In genomic region chr5:131999041-131999440, GRCh38 we compare ENCODE assay signal across 21 cellular contexts. TPM values are rescaled to one million over a fixed set of nuclear protein-coding genes. Genes with fewer than 3 reads are reported as not detected.
A peak's percentile ranks its signal among the peaks of the same experiment; 100 is the strongest.
DNase-seq lines count a peak whose midpoint lies in the region; ATAC-seq and TF ChIP-seq lines count a peak whose summit lies in the region.
"Had no signal": no experiment of that assay in that cellular context is flagged by ENCODE, and none has a peak within 500 bp of the region (broad histone marks: within the 10 kb centered on the region; RNA-seq: fewer than 3 reads in every experiment).

No MANE protein-coding gene starts in this region.

- DNase-seq in dorsolateral prefrontal cortex (peak in 1 of 10 donors; percentile 11), osteoblast (ENCODE audit: insufficient read length, low spot score, missing footprints) (peak; percentile 11), Right ventricle myocardium superior (no peak), GDM1 (lab: John Stamatoyannopoulos, UW) (no peak)
- DNase-seq in effector memory CD4-positive, alpha-beta T cell = no peak
- DNase-seq: ACHN; CD8-positive, alpha-beta memory T cell; NCI-H1105; NCI-H1694 treated with DMSO at 0.1 percent for 48 hours; NCI-H2171; NCI-H446 treated with DMSO at 0.1 percent for 48 hours; NCI-H774; SHP77 had no signal

- H3K9me3 ChIP-seq in BLaER1 treated with 17β-estradiol and CSF1 and Interleukin-3, amounts not matched to agents 10 nM and 100 nM (replicated peaks in 1 of 11) = no peaks in the 10 kb centered on the region
- H3K9me3 ChIP-seq in KOPT-K1 (ENCODE audit: insufficient read depth, low read length, poor library complexity, severe bottlenecking) (no peaks in the 10 kb centered on the region), osteoblast (ENCODE audit: low read depth, low read length) (no peaks in the 10 kb centered on the region)
- no peaks in the 10 kb centered on the region for H3K9me3 ChIP-seq in effector memory CD4-positive, alpha-beta T cell (ENCODE audit: control insufficient read depth, low read length)

- no peak overlapping the region for H2AFZ ChIP-seq in osteoblast (ENCODE audit: low read length)

- H3K9ac ChIP-seq in BLaER1 treated with 17β-estradiol and CSF1 and Interleukin-3, amounts not matched to agents 10 nM and 100 nM = peak overlapping the region in 7 of 11 experiments; percentile 5 to 67 (median 47); a peak in 10 of 22 replicates

- peaks cover 0 to 6% (median 0%) of the 10 kb centered on the region in 11 experiments; a peak in 2 of 22 replicates for H4K20me1 ChIP-seq in BLaER1 treated with 17β-estradiol and CSF1 and Interleukin-3, amounts not matched to agents 10 nM and 100 nM
- H4K20me1 ChIP-seq in osteoblast (ENCODE audit: insufficient read depth, low read length) = no peaks in the 10 kb centered on the region

- peak overlapping the region in 7 of 11 experiments; percentile 26 to 80 (median 74); a peak in 12 of 22 replicates for H3K27ac ChIP-seq in BLaER1 treated with 17β-estradiol and CSF1 and Interleukin-3, amounts not matched to agents 10 nM and 100 nM
- peak overlapping the region; percentile 67 for H3K27ac ChIP-seq in KOPT-K1 (ENCODE audit: low read depth, low read length, poor library complexity, severe bottlenecking)
- peak overlapping the region in 54 of 59 donors; percentile 0 to 98 (median 78) for H3K27ac ChIP-seq in dorsolateral prefrontal cortex
- no peak overlapping the region for H3K27ac ChIP-seq in osteoblast (ENCODE audit: low read depth, low read length)
- no peak overlapping the region for H3K27ac ChIP-seq in effector memory CD4-positive, alpha-beta T cell (ENCODE audit: insufficient read depth, low read length, poor library complexity, severe bottlenecking)

- no peaks in the 10 kb centered on the region for H3K79me2 ChIP-seq in osteoblast (ENCODE audit: insufficient read depth, low read length)

- H3K4me2 ChIP-seq in BLaER1 treated with 17β-estradiol and CSF1 and Interleukin-3, amounts not matched to agents 10 nM and 100 nM = peak overlapping the region; percentile 33 to 94 (median 84)
- no peak overlapping the region for H3K4me2 ChIP-seq in osteoblast (ENCODE audit: insufficient read depth, low read length)

- TF ChIP-seq CTCF in dorsolateral prefrontal cortex (IDR thresholded peaks at IDR 0.05 in 54 of 56, conservative IDR thresholded peaks at IDR 0.05 in 2 of 56; ENCODE audit: low read depth in 1 of 56, partially characterized antibody in 56 of 56) (no peak), osteoblast (IDR thresholded peaks at IDR 0.05; ENCODE audit: extremely low read depth, low read depth, low read length) (no peak)

- no peaks in the 10 kb centered on the region for H3K36me3 ChIP-seq in BLaER1 treated with 17β-estradiol and CSF1 and Interleukin-3, amounts not matched to agents 10 nM and 100 nM
- H3K36me3 ChIP-seq in KOPT-K1 (ENCODE audit: insufficient read depth, low read length) (no peaks in the 10 kb centered on the region), osteoblast (ENCODE audit: insufficient read depth, low read length) (no peaks in the 10 kb centered on the region)
- H3K36me3 ChIP-seq in effector memory CD4-positive, alpha-beta T cell (ENCODE audit: control insufficient read depth, insufficient read depth, low read length) = no peaks in the 10 kb centered on the region

- no peak overlapping the region for H3K4me3 ChIP-seq in BLaER1 treated with 17β-estradiol and CSF1 and Interleukin-3, amounts not matched to agents 10 nM and 100 nM
- H3K4me3 ChIP-seq in dorsolateral prefrontal cortex (peak overlapping the region in 39 of 59 donors; percentile 1 to 51 (median 28)), osteoblast (ENCODE audit: insufficient read depth, low read length) (no peak overlapping the region)
- H3K4me3 ChIP-seq in effector memory CD4-positive, alpha-beta T cell (ENCODE audit: insufficient read depth, low read depth, low read length, poor library complexity, severe bottlenecking) = no peak overlapping the region

- peaks cover 33 to 91% (median 85%) of the 10 kb centered on the region in 10 experiments for H3K4me1 ChIP-seq in BLaER1 treated with 17β-estradiol and CSF1 and Interleukin-3, amounts not matched to agents 10 nM and 100 nM
- H3K4me1 ChIP-seq in osteoblast (ENCODE audit: insufficient read depth, low read length) = peaks cover 2% of the 10 kb centered on the region
- peaks cover 55% of the 10 kb centered on the region for H3K4me1 ChIP-seq in effector memory CD4-positive, alpha-beta T cell (ENCODE audit: control insufficient read depth, insufficient read depth, low read length, poor library complexity, severe bottlenecking)

- no peaks in the 10 kb centered on the region for H3K27me3 ChIP-seq in BLaER1 treated with 17β-estradiol and CSF1 and Interleukin-3, amounts not matched to agents 10 nM and 100 nM
- H3K27me3 ChIP-seq in dorsolateral prefrontal cortex (no peaks in the 10 kb centered on the region), osteoblast (ENCODE audit: insufficient read depth, low read length) (peaks cover 6% of the 10 kb centered on the region)
- H3K27me3 ChIP-seq in effector memory CD4-positive, alpha-beta T cell (replicated peaks; ENCODE audit: control insufficient read depth, insufficient read depth, low read length, poor library complexity, severe bottlenecking) = no peaks in the 10 kb centered on the region

- ATAC-seq in Right ventricle myocardium superior (ENCODE audit: poor library complexity) (no peak), HG02763 (IDR thresholded peaks at IDR 0.05; ENCODE audit: unreplicated experiment) (no peak)
- ATAC-seq: Panc1, SK-N-SH treated with all-trans-retinoic acid at 6 μM for 48 hours had no signal

- intact Hi-C loops in dorsolateral prefrontal cortex (cut with DNase I) = no loop called here
- intact Hi-C loops in Right ventricle myocardium superior (cut with DNase I) = no loop called here

RNA-seq across cellular contexts. Expression of gene ACSL6, which starts 12.4 kb away (rescaled TPM):
- total RNA-seq in dorsolateral prefrontal cortex (100 to 1,000 TPM; 103 to 296 (median 177) TPM), osteoblast (not detected in 2 replicates), Right ventricle myocardium superior (3.0 TPM)
- total RNA-seq: HT-29, M059J had no signal

RNA-seq across cellular contexts. Expression of gene MEIKIN, which starts 53.6 kb away (rescaled TPM):
- total RNA-seq in dorsolateral prefrontal cortex = 10 to 100 TPM in 1 of 120 experiments, 1 to 10 TPM in 82, under 1 TPM in 16, not detected in 21; 0.36 to 15.2 (median 2.4) TPM
- not detected in 2 replicates for total RNA-seq in osteoblast
- not detected for total RNA-seq in Right ventricle myocardium superior
- total RNA-seq: H9, HT-29, M059J had no signal

Comparison
In these comparisons a context has a peak if more than half of its experiments do, and no peak if none do; other contexts are left out.
1. H3K27ac ChIP-seq: peak in BLaER1 treated with 17β-estradiol and CSF1 and Interleukin-3, amounts not matched to agents 10 nM and 100 nM (7 of 11), KOPT-K1 (single experiment) and dorsolateral prefrontal cortex (54 of 59); none in osteoblast (single experiment) and effector memory CD4-positive, alpha-beta T cell (single experiment).
2. H3K4me3 ChIP-seq: peak in dorsolateral prefrontal cortex (39 of 59); none in BLaER1 treated with 17β-estradiol and CSF1 and Interleukin-3, amounts not matched to agents 10 nM and 100 nM (0 of 10), osteoblast (single experiment) and effector memory CD4-positive, alpha-beta T cell (single experiment).
3. RNA of gene ACSL6, which starts 12.4 kb away (total RNA-seq): 103 to 296 TPM in dorsolateral prefrontal cortex; 3.0 TPM in Right ventricle myocardium superior (single experiment) and not detected in osteoblast; every median in the first group is over 10 times any median in the second.